1 cellular context compared by ENCODE assay signal in the genomic region with DNA sequence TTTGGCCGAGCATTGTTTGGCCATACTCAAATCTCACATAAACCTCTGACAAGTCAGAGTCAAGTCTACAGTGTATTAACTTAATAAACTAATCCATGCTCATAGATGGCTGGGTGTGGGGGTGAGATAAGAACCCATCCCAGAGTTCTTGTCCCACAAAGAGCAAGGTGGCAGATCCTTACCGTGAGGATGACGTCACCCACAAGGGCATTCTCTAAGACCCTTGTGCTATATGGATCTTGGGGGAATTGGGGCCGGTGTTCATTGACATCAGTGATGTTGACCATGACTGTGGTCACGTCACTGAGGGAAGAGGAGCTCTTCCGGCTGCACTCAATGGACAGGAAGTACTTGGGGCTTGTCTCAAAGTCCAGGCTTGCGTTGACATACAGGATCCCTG.
TF ChIP-seq lines count a peak whose summit lies in the region.

No MANE protein-coding gene starts in this region.

TF ChIP-seq in HepG2, 621 proteins besides CTCF, POLR2A, EP300 and RAD21 (continued from another document):
- TF ChIP-seq, protein P1, sequence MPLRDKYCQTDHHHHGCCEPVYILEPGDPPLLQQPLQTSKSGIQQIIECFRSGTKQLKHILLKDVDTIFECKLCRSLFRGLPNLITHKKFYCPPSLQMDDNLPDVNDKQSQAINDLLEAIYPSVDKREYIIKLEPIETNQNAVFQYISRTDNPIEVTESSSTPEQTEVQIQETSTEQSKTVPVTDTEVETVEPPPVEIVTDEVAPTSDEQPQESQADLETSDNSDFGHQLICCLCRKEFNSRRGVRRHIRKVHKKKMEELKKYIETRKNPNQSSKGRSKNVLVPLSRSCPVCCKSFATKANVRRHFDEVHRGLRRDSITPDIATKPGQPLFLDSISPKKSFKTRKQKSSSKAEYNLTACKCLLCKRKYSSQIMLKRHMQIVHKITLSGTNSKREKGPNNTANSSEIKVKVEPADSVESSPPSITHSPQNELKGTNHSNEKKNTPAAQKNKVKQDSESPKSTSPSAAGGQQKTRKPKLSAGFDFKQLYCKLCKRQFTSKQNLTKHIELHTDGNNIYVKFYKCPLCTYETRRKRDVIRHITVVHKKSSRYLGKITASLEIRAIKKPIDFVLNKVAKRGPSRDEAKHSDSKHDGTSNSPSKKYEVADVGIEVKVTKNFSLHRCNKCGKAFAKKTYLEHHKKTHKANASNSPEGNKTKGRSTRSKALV (CRISPR knock-in tag; IDR thresholded peaks at IDR 0.05), result no peak
TF ChIP-seq in HepG2: peak in this region for 4.
